1 cellular context compared by ENCODE assay signal in genomic region chr12:71737204-71737603, GRCh38.
TF ChIP-seq lines count a peak whose summit lies in the region.

No MANE protein-coding gene starts in this region.

TF ChIP-seq in GM23338, 12 proteins besides CTCF, POLR2A, EP300 and RAD21 (continued from another document):
- TF ChIP-seq ZNF462 (CRISPR knock-in tag; IDR thresholded peaks at IDR 0.05) (no peak), REST (IDR thresholded peaks at IDR 0.05; ENCODE audit: unreplicated experiment) (no peak), ZNF114 (CRISPR knock-in tag; IDR thresholded peaks at IDR 0.05) (no peak), NANOG (IDR thresholded peaks at IDR 0.05; ENCODE audit: borderline replicate concordance) (no peak), EZH2phosphoT487 (IDR thresholded peaks at IDR 0.05; ENCODE audit: unreplicated experiment) (no peak), ETS1 (IDR thresholded peaks at IDR 0.05) (no peak), POLR2AphosphoS5 (IDR thresholded peaks at IDR 0.05; ENCODE audit: low read depth) (no peak), ZNF331 (CRISPR knock-in tag; IDR thresholded peaks at IDR 0.05; ENCODE audit: low read depth) (no peak), JUNB (IDR thresholded peaks at IDR 0.05; ENCODE audit: unreplicated experiment) (no peak)
TF ChIP-seq in GM23338: peak in this region for 0.
